Comparison of ENCODE assay signal across 27 cellular contexts in genomic region chr13:23959231-23959862, GRCh38.
DNase-seq lines count a peak whose midpoint lies in the region; ATAC-seq, FAIRE-seq and TF ChIP-seq lines count a peak whose summit lies in the region.
"Had no signal": no experiment of that assay in that cellular context is flagged by ENCODE, and none has a peak within 500 bp of the region (broad histone marks: within the 10 kb centered on the region; RNA-seq: fewer than 3 reads in every experiment).

No MANE protein-coding gene starts in this region.

- H3K9ac ChIP-seq in mammary epithelial cell (ENCODE audit: insufficient read depth, low read length) (no peak overlapping the region), astrocyte (ENCODE audit: low read length) (no peak overlapping the region), kidney (ENCODE audit: low read length in 2 of 2) (no peak overlapping the region)

- in situ Hi-C loops in mammary epithelial cell (cut with MboI; ENCODE audit: low sequenced_read_pairs in 2 of 2): no loop called here

- no peak for TF ChIP-seq POLR2A in breast epithelium (IDR thresholded peaks at IDR 0.05)

- H3K27ac ChIP-seq in mammary epithelial cell (ENCODE audit: insufficient read depth, low read depth, low read length) (no peak overlapping the region), breast epithelium (no peak overlapping the region), astrocyte (ENCODE audit: low read depth, low read length) (peak overlapping the region; percentile 2), kidney (ENCODE audit: low read depth in 2 of 2, low read length in 2 of 2) (no peak overlapping the region)
- H3K27ac ChIP-seq: lower lobe of right lung had no signal

- peak; percentile 55 for FAIRE-seq in astrocyte (lab: Jason Lieb, UNC)
- no peak for FAIRE-seq in kidney (lab: Jason Lieb, UNC)
- FAIRE-seq: A204.1, endometrium, HTR-8/SVneo had no signal

- 96% methylated on average over 2 of the region's 2 CpGs for WGBS in mammary epithelial cell (ENCODE audit: low coverage, missing lambda C conversion rate)

- H3K27me3 Mint-ChIP-seq in astrocyte (ENCODE audit: low read depth, unreplicated experiment): peaks cover 5% of the 10 kb centered on the region

- H3K4me3 Mint-ChIP-seq in astrocyte (ENCODE audit: unreplicated experiment): no peak overlapping the region
- no peak overlapping the region for H3K4me3 Mint-ChIP-seq in stimulated activated effector memory CD8-positive, alpha-beta T cell treated with anti-CD3 and anti-CD28 coated beads, Interleukin-12 subunit alpha, Interleukin-12 subunit beta, amount 100 ng/mL, for 72 hours
- H3K4me3 Mint-ChIP-seq: activated CD4-positive, alpha-beta memory T cell treated with anti-CD3 and anti-CD28 coated beads for 36 hours; activated naive CD8-positive, alpha-beta T cell treated with anti-CD3 and anti-CD28 coated beads, Interleukin-2, amount 10 ng/mL, durations not matched to agents 7 days and 5 days; brain; nephron progenitor cell; T-cell; type B pancreatic cell had no signal

- CTCF ChIA-PET in mammary epithelial cell (lab: Charles Lee; ENCODE audit: low non-redundant PET): interaction anchor here (0.6 to 0.7 kb wide), 3 partner anchors 38 to 270 kb away, joined by 3 to 7 read pairs (median 5); no protein-coding TSS in a partner anchor

- H4K20me1 ChIP-seq in mammary epithelial cell (ENCODE audit: insufficient read depth, low read length) (no peaks in the 10 kb centered on the region), astrocyte (ENCODE audit: insufficient read depth, low read length) (no peaks in the 10 kb centered on the region)

- H3K4me3 ChIP-seq in mammary epithelial cell (replicated peaks in 1 of 3; ENCODE audit: insufficient read depth in 1 of 3, low read depth in 2 of 3, low read length in 3 of 3) (no peak overlapping the region), breast epithelium (no peak overlapping the region), astrocyte (ENCODE audit: insufficient read depth, low read depth, low read length) (no peak overlapping the region), kidney (ENCODE audit: low read length in 2 of 2) (no peak overlapping the region)
- H3K4me3 ChIP-seq: lower lobe of right lung had no signal

- H3K4me1 ChIP-seq in mammary epithelial cell (ENCODE audit: insufficient read depth, low read length): peaks cover 19% of the 10 kb centered on the region
- no peaks in the 10 kb centered on the region for H3K4me1 ChIP-seq in breast epithelium
- H3K4me1 ChIP-seq in astrocyte (ENCODE audit: insufficient read depth, low read length): peaks cover 16% of the 10 kb centered on the region
- H3K4me1 ChIP-seq in kidney (ENCODE audit: control insufficient read depth in 1 of 2, insufficient read depth in 1 of 2, low read depth in 1 of 2, low read length in 2 of 2): no peaks in the 10 kb centered on the region
- H3K4me1 ChIP-seq: BE2C, lower lobe of right lung had no signal

- peak overlapping the region; percentile 63 for H3K27ac Mint-ChIP-seq in astrocyte (ENCODE audit: unreplicated experiment)
- no peak overlapping the region for H3K27ac Mint-ChIP-seq in stimulated activated effector memory CD8-positive, alpha-beta T cell treated with anti-CD3 and anti-CD28 coated beads, Interleukin-12 subunit alpha, Interleukin-12 subunit beta, amount 100 ng/mL, for 72 hours
- H3K27ac Mint-ChIP-seq: activated CD4-positive, alpha-beta memory T cell treated with anti-CD3 and anti-CD28 coated beads for 36 hours; activated naive CD8-positive, alpha-beta T cell treated with anti-CD3 and anti-CD28 coated beads, Interleukin-2, amount 10 ng/mL, durations not matched to agents 7 days and 5 days; nephron progenitor cell; T-cell; type B pancreatic cell had no signal

- H3K9me3 ChIP-seq in mammary epithelial cell (replicated peaks; ENCODE audit: insufficient read depth, low read length) (no peaks in the 10 kb centered on the region), breast epithelium (no peaks in the 10 kb centered on the region), astrocyte (ENCODE audit: insufficient read depth, low read depth, low read length) (no peaks in the 10 kb centered on the region), kidney (ENCODE audit: control insufficient read depth in 1 of 2, low read length in 2 of 2) (no peaks in the 10 kb centered on the region)
- H3K9me3 ChIP-seq: BE2C, lower lobe of right lung had no signal

- dilution Hi-C loops in mammary epithelial cell (cut with HindIII; ENCODE audit: low sequenced_read_pairs): no loop called here

- H3K27me3 ChIP-seq in mammary epithelial cell (ENCODE audit: insufficient read depth, low read length) (peaks cover 2% of the 10 kb centered on the region), breast epithelium (no peaks in the 10 kb centered on the region), astrocyte (ENCODE audit: insufficient read depth, low read length) (no peaks in the 10 kb centered on the region)

- BruUV-seq in mammary epithelial cell (replicated peaks; lab: Mats Ljungman, UMichigan): no TSS peak

- intact Hi-C loops in mammary epithelial cell (cut with micrococcal nuclease) (no loop called here), breast epithelium (cut with DNase I; ENCODE audit: low total_unique reads) (no loop called here), kidney (cut with DNase I) (no loop called here)

- H3K4me1 Mint-ChIP-seq in astrocyte (ENCODE audit: low read depth, unreplicated experiment): peaks cover 27% of the 10 kb centered on the region
- peaks cover 43% of the 10 kb centered on the region for H3K4me1 Mint-ChIP-seq in stimulated activated effector memory CD8-positive, alpha-beta T cell treated with anti-CD3 and anti-CD28 coated beads, Interleukin-12 subunit alpha, Interleukin-12 subunit beta, amount 100 ng/mL, for 72 hours

- no peaks in the 10 kb centered on the region for H3K79me2 ChIP-seq in mammary epithelial cell (ENCODE audit: insufficient read depth, low read length)
- no peaks in the 10 kb centered on the region for H3K79me2 ChIP-seq in astrocyte (ENCODE audit: insufficient read depth, low read length)

- no peaks in the 10 kb centered on the region for H3K36me3 Mint-ChIP-seq in astrocyte (ENCODE audit: low read depth, unreplicated experiment)
- H3K36me3 Mint-ChIP-seq in stimulated activated effector memory CD8-positive, alpha-beta T cell treated with anti-CD3 and anti-CD28 coated beads, Interleukin-12 subunit alpha, Interleukin-12 subunit beta, amount 100 ng/mL, for 72 hours: no peaks in the 10 kb centered on the region
- H3K36me3 Mint-ChIP-seq: activated CD4-positive, alpha-beta memory T cell treated with anti-CD3 and anti-CD28 coated beads for 36 hours; activated naive CD8-positive, alpha-beta T cell treated with anti-CD3 and anti-CD28 coated beads, Interleukin-2, amount 10 ng/mL, durations not matched to agents 7 days and 5 days; brain; T-cell; type B pancreatic cell had no signal

- DNase-seq in mammary epithelial cell (peak; percentile 25), breast epithelium (ENCODE audit: low spot score in 2 of 2) (no peak), astrocyte (ENCODE audit: low read depth) (peak; percentile 63), iris pigment epithelial cell (ENCODE audit: low read depth) (peak; percentile 35), GF-D8 (lab: John Stamatoyannopoulos, UW) (no peak), kidney (no peak)
- DNase-seq in stimulated activated effector memory CD8-positive, alpha-beta T cell treated with anti-CD3 and anti-CD28 coated beads, Interleukin-12 subunit alpha, Interleukin-12 subunit beta, amount 100 ng/mL, for 72 hours (ENCODE audit: low spot score in 2 of 2): no peak
- no peak for DNase-seq in activated CD4-positive, alpha-beta T cell treated with anti-CD3 and anti-CD28 coated beads, Interleukin-2, amount 50 U/mL, for 1 hour
- DNase-seq: activated CD4-positive, alpha-beta memory T cell treated with anti-CD3 and anti-CD28 coated beads for 36 hours; activated CD8-positive, alpha-beta memory T cell treated with anti-CD3 and anti-CD28 coated beads, Interleukin-2, amount 50 U/mL, for 48 hours; activated effector memory CD4-positive, alpha-beta T cell treated with Interleukin-2 at 50 U/mL for 16 hours; activated naive CD8-positive, alpha-beta T cell treated with anti-CD3 and anti-CD28 coated beads, Interleukin-2, amount 10 ng/mL, durations not matched to agents 7 days and 5 days; BE2C; DMS53; GOT3; KG1; lower lobe of right lung; NCI-H1436 treated with DMSO at 0.1 percent for 48 hours; nephron progenitor cell; NK-92 treated with Interleukin-12 subunit alpha and Interleukin-12 subunit beta, amount 100 ng/mL, for 24 hours; posterior cingulate gyrus; T-cell had no signal

- no peak overlapping the region for H3K4me2 ChIP-seq in mammary epithelial cell (ENCODE audit: insufficient read depth, low read depth, low read length)
- H3K4me2 ChIP-seq in astrocyte (ENCODE audit: low read length): peak overlapping the region; percentile 1

- H3K9me3 Mint-ChIP-seq in astrocyte (ENCODE audit: unreplicated experiment): no peaks in the 10 kb centered on the region
- no peaks in the 10 kb centered on the region for H3K9me3 Mint-ChIP-seq in stimulated activated effector memory CD8-positive, alpha-beta T cell treated with anti-CD3 and anti-CD28 coated beads, Interleukin-12 subunit alpha, Interleukin-12 subunit beta, amount 100 ng/mL, for 72 hours
- H3K9me3 Mint-ChIP-seq: activated CD4-positive, alpha-beta memory T cell treated with anti-CD3 and anti-CD28 coated beads for 36 hours; activated naive CD8-positive, alpha-beta T cell treated with anti-CD3 and anti-CD28 coated beads, Interleukin-2, amount 10 ng/mL, durations not matched to agents 7 days and 5 days; brain; nephron progenitor cell; T-cell; type B pancreatic cell had no signal

- TF ChIP-seq CTCF in mammary epithelial cell (conservative IDR thresholded peaks at IDR 0.05 in 1 of 2, IDR thresholded peaks at IDR 0.05 in 1 of 2; ENCODE audit: extremely low read depth in 1 of 2, insufficient read depth in 1 of 2, low read depth in 1 of 2, low read length in 2 of 2) (no peak), breast epithelium (IDR thresholded peaks at IDR 0.05) (no peak), astrocyte (IDR thresholded peaks at IDR 0.05; ENCODE audit: insufficient read depth, low read depth, low read length) (no peak), kidney (IDR thresholded peaks at IDR 0.05; ENCODE audit: borderline replicate concordance, extremely low read depth, insufficient read depth) (no peak)

- ATAC-seq in stimulated activated effector memory CD8-positive, alpha-beta T cell treated with anti-CD3 and anti-CD28 coated beads, Interleukin-12 subunit alpha, Interleukin-12 subunit beta, amount 100 ng/mL, for 72 hours: peak; percentile 44
- ATAC-seq: T-cell had no signal

- H3K36me3 ChIP-seq in mammary epithelial cell (ENCODE audit: insufficient read depth, low read length) (no peaks in the 10 kb centered on the region), breast epithelium (no peaks in the 10 kb centered on the region), astrocyte (ENCODE audit: insufficient read depth, low read length) (no peaks in the 10 kb centered on the region), kidney (ENCODE audit: control insufficient read depth in 1 of 2, insufficient read depth in 2 of 2, low read length in 2 of 2) (no peaks in the 10 kb centered on the region)
- H3K36me3 ChIP-seq: BE2C, lower lobe of right lung had no signal

- no peak overlapping the region for H2AFZ ChIP-seq in mammary epithelial cell (ENCODE audit: low read depth, low read length)
- H2AFZ ChIP-seq in astrocyte (ENCODE audit: low read depth, low read length): no peak overlapping the region

Comparison
In these comparisons a context has a peak if more than half of its experiments do, and no peak if none do; other contexts are left out.
1. DNase-seq: peak in mammary epithelial cell (single experiment), astrocyte (single experiment) and iris pigment epithelial cell (single experiment); none in breast epithelium (0 of 2), stimulated activated effector memory CD8-positive, alpha-beta T cell treated with anti-CD3 and anti-CD28 coated beads, Interleukin-12 subunit alpha, Interleukin-12 subunit beta, amount 100 ng/mL, for 72 hours (0 of 2), GF-D8 (single experiment), activated CD4-positive, alpha-beta T cell treated with anti-CD3 and anti-CD28 coated beads, Interleukin-2, amount 50 U/mL, for 1 hour (single experiment) and kidney (single experiment).